In genomic region chr9:133505901-133506652, GRCh38 we compare ENCODE assay signal across 15 cellular contexts. TPM values are rescaled to one million over a fixed set of nuclear protein-coding genes. Genes with fewer than 3 reads are reported as not detected.
DNase-seq lines count a peak whose midpoint lies in the region; ATAC-seq and TF ChIP-seq lines count a peak whose summit lies in the region.
"Had no signal": no experiment of that assay in that cellular context is flagged by ENCODE, and none has a peak within 500 bp of the region (broad histone marks: within the 10 kb centered on the region; RNA-seq: fewer than 3 reads in every experiment).

No MANE protein-coding gene starts in this region.

- H3K27ac ChIP-seq in left ventricle myocardium inferior (replicated peaks): peak overlapping the region; percentile 66
- H3K27ac ChIP-seq: colonic mucosa, neutrophil had no signal

- intact Hi-C loops in left ventricle myocardium inferior (cut with micrococcal nuclease): no loop called here

- TF ChIP-seq CTCF in left ventricle myocardium inferior (IDR thresholded peaks at IDR 0.05; ENCODE audit: borderline replicate concordance): no peak

- DNase-seq in EL (peak; percentile 25), amniotic epithelial cell (ENCODE audit: low read depth) (peak; percentile 47), left ventricle myocardium inferior (peak; percentile 84), smooth muscle cell of the brain vasculature (ENCODE audit: low read depth, low spot score) (peak; percentile 17), kidney tubule cell (ENCODE audit: low spot score) (no peak)
- DNase-seq in stimulated activated CD4-positive, alpha-beta T cell treated with anti-CD3 and anti-CD28 coated beads, Interleukin-1b, Interleukin-23, amount 100 ng/mL, for 48 hours: no peak
- DNase-seq: activated naive CD8-positive, alpha-beta T cell treated with anti-CD3 and anti-CD28 coated beads for 36 hours; colonic mucosa; DND-41; NCI-H146; NCI-H524 treated with DMSO at 0.1 percent for 48 hours had no signal

- H3K9me3 ChIP-seq in left ventricle myocardium inferior (replicated peaks): peaks cover 23% of the 10 kb centered on the region
- H3K9me3 ChIP-seq: colonic mucosa, neutrophil had no signal

- peaks cover 22% of the 10 kb centered on the region for H3K27me3 ChIP-seq in left ventricle myocardium inferior (ENCODE audit: low read depth)
- H3K27me3 ChIP-seq: colonic mucosa had no signal

- ATAC-seq in HG02870 (IDR thresholded peaks at IDR 0.05; ENCODE audit: unreplicated experiment) (no peak), GM21786 (IDR thresholded peaks at IDR 0.05; ENCODE audit: unreplicated experiment) (no peak)

- no peak overlapping the region for H3K4me3 ChIP-seq in left ventricle myocardium inferior
- H3K4me3 ChIP-seq: colonic mucosa had no signal

- H3K4me1 ChIP-seq in left ventricle myocardium inferior: peaks cover 33% of the 10 kb centered on the region

- no peaks in the 10 kb centered on the region for H3K36me3 ChIP-seq in left ventricle myocardium inferior
- H3K36me3 ChIP-seq: colonic mucosa, neutrophil had no signal

RNA-seq across cellular contexts. Expression of gene MYMK, which starts 18.7 kb away (rescaled TPM):
- total RNA-seq in left ventricle myocardium inferior: not detected
- total RNA-seq: activated CD8-positive, alpha-beta memory T cell treated with anti-CD3 and anti-CD28 coated beads for 36 hours; activated naive CD8-positive, alpha-beta T cell treated with anti-CD3 and anti-CD28 coated beads for 36 hours; colonic mucosa had no signal

RNA-seq across cellular contexts. Expression of gene SLC2A6, which starts 27.2 kb away (rescaled TPM):
- 2.0 TPM for total RNA-seq in left ventricle myocardium inferior

RNA-seq across cellular contexts. Expression of gene ADAMTSL2, which starts 28.4 kb away (rescaled TPM):
- 6.0 TPM for total RNA-seq in left ventricle myocardium inferior

RNA-seq across cellular contexts. Expression of gene CACFD1, which starts 46.3 kb away (rescaled TPM):
- 11.5 TPM for total RNA-seq in left ventricle myocardium inferior

Comparison
In these comparisons a context has a peak if more than half of its experiments do, and no peak if none do; other contexts are left out.
1. DNase-seq: peak in EL (single experiment), amniotic epithelial cell (single experiment), left ventricle myocardium inferior (single experiment) and smooth muscle cell of the brain vasculature (single experiment); none in stimulated activated CD4-positive, alpha-beta T cell treated with anti-CD3 and anti-CD28 coated beads, Interleukin-1b, Interleukin-23, amount 100 ng/mL, for 48 hours (single experiment) and kidney tubule cell (single experiment).